ENCODE assay signal across 8 cellular contexts in genomic region chr22:27801197-27801615, GRCh38. TPM values are rescaled to one million over a fixed set of nuclear protein-coding genes. Genes with fewer than 3 reads are reported as not detected.
DNase-seq lines count a peak whose midpoint lies in the region; TF ChIP-seq lines count a peak whose summit lies in the region.

No MANE protein-coding gene starts in this region.

- H3K27ac Mint-ChIP-seq in activated CD4-positive, alpha-beta T cell treated with anti-CD3 and anti-CD28 coated beads, Interleukin-2, amount 10 ng/mL, durations not matched to agents 24 days and 14 days, result no peak overlapping the region
- H3K27ac Mint-ChIP-seq in endodermal cell, result no peak overlapping the region

- H3K9me3 ChIP-seq in endodermal cell (ENCODE audit: control insufficient read depth, low read length), result no peaks in the 10 kb centered on the region
- H3K9me3 ChIP-seq in muscle layer of duodenum (ENCODE audit: control insufficient read depth in 1 of 2, low read length in 2 of 2), result no peaks in the 10 kb centered on the region
- no peaks in the 10 kb centered on the region for H3K9me3 ChIP-seq in tibial nerve

- no peaks in the 10 kb centered on the region for H3K9me3 Mint-ChIP-seq in activated CD4-positive, alpha-beta T cell treated with anti-CD3 and anti-CD28 coated beads, Interleukin-2, amount 10 ng/mL, durations not matched to agents 24 days and 14 days
- H3K9me3 Mint-ChIP-seq in endodermal cell, result no peaks in the 10 kb centered on the region

- H3K4me3 ChIP-seq in endodermal cell (ENCODE audit: low read length) (peak overlapping the region; percentile 83), muscle layer of duodenum (ENCODE audit: low read depth in 1 of 2, low read length in 2 of 2) (peak overlapping the region; percentile 56 to 90), tibial nerve (peak overlapping the region; percentile 66 to 87 (median 82))

- peaks cover 8% of the 10 kb centered on the region for H3K4me1 Mint-ChIP-seq in activated CD4-positive, alpha-beta T cell treated with anti-CD3 and anti-CD28 coated beads, Interleukin-2, amount 10 ng/mL, durations not matched to agents 24 days and 14 days
- peaks cover 25% of the 10 kb centered on the region for H3K4me1 Mint-ChIP-seq in endodermal cell

- TF ChIP-seq POLR2A in tibial nerve (IDR thresholded peaks at IDR 0.05), result no peak

- peak; percentile 40 for DNase-seq in NCI-H748 (lab: John Stamatoyannopoulos, UW; ENCODE audit: unreplicated experiment)
- no peak for DNase-seq in NCI-H748 treated with DMSO at 0.1 percent for 48 hours (lab: John Stamatoyannopoulos, UW)
- DNase-seq in activated CD4-positive, alpha-beta T cell treated with anti-CD3 and anti-CD28 coated beads, Interleukin-2, amount 10 ng/mL, durations not matched to agents 24 days and 14 days, result peak; percentile 77
- peak; percentile 84 for DNase-seq in endodermal cell
- no peak for DNase-seq in tibial nerve (ENCODE audit: low spot score in 2 of 2)
- DNase-seq in ureter (ENCODE audit: low spot score), result no peak
- DNase-seq in NCI-H526 treated with DMSO at 0.1 percent for 48 hours (lab: John Stamatoyannopoulos, UW), result no peak

- no peaks in the 10 kb centered on the region for H3K36me3 Mint-ChIP-seq in activated CD4-positive, alpha-beta T cell treated with anti-CD3 and anti-CD28 coated beads, Interleukin-2, amount 10 ng/mL, durations not matched to agents 24 days and 14 days (ENCODE audit: low read depth)
- H3K36me3 Mint-ChIP-seq in endodermal cell (ENCODE audit: low read depth), result peaks cover 7% of the 10 kb centered on the region

- no peaks in the 10 kb centered on the region for H3K4me1 ChIP-seq in endodermal cell (ENCODE audit: control insufficient read depth, insufficient read depth, low read length)
- H3K4me1 ChIP-seq in muscle layer of duodenum (ENCODE audit: control insufficient read depth in 1 of 2, insufficient read depth in 2 of 2, low read length in 2 of 2), result peaks cover 0 to 31% of the 10 kb centered on the region in 2 donors
- peaks cover 0 to 53% (median 16%) of the 10 kb centered on the region in 4 donors for H3K4me1 ChIP-seq in tibial nerve

- intact Hi-C loops in activated CD4-positive, alpha-beta T cell treated with anti-CD3 and anti-CD28 coated beads, Interleukin-2, amount 10 ng/mL, durations not matched to agents 24 days and 14 days (cut with micrococcal nuclease), result loop anchor here (5.0 kb wide), 1 partner anchor 1044 kb away; no protein-coding TSS in a partner anchor

- H3K27ac ChIP-seq in endodermal cell (ENCODE audit: low read depth, low read length) (peak overlapping the region; percentile 98), muscle layer of duodenum (ENCODE audit: low read length) (no peak overlapping the region), tibial nerve (peak overlapping the region; percentile 67 to 87 (median 74))

- 1% methylated on average over 51 of the region's 58 CpGs; no CpG with 5 or more reads in 1 of the 2 experiments for WGBS in endodermal cell (ENCODE audit: insufficient coverage in 1 of 2, insufficient read length in 1 of 2), 2 experiments
- WGBS in tibial nerve, 2 donors, result 0 to 1% methylated on average over 4 to 35 of the region's 58 CpGs

- TF ChIP-seq EP300 in tibial nerve (IDR thresholded peaks at IDR 0.05), result no peak

- H3K27me3 Mint-ChIP-seq in activated CD4-positive, alpha-beta T cell treated with anti-CD3 and anti-CD28 coated beads, Interleukin-2, amount 10 ng/mL, durations not matched to agents 24 days and 14 days, result peaks cover 37% of the 10 kb centered on the region
- H3K27me3 Mint-ChIP-seq in endodermal cell (ENCODE audit: insufficient read depth), result peaks cover 64% of the 10 kb centered on the region

- H3K36me3 ChIP-seq in endodermal cell (ENCODE audit: control insufficient read depth, insufficient read depth, low read length) (no peaks in the 10 kb centered on the region), muscle layer of duodenum (ENCODE audit: control insufficient read depth in 1 of 2, insufficient read depth in 2 of 2, low read length in 2 of 2) (no peaks in the 10 kb centered on the region), tibial nerve (peaks cover 0 to 18% (median 0%) of the 10 kb centered on the region in 3 donors)

- TF ChIP-seq CTCF in endodermal cell (conservative IDR thresholded peaks at IDR 0.05) (no peak), tibial nerve (IDR thresholded peaks at IDR 0.05) (peak in 1 of 5 experiments; percentile 35)

- H3K4me3 Mint-ChIP-seq in activated CD4-positive, alpha-beta T cell treated with anti-CD3 and anti-CD28 coated beads, Interleukin-2, amount 10 ng/mL, durations not matched to agents 24 days and 14 days, result peak overlapping the region; percentile 78
- peak overlapping the region; percentile 67 for H3K4me3 Mint-ChIP-seq in endodermal cell

- peak overlapping the region; percentile 66 for H3K9ac ChIP-seq in endodermal cell (ENCODE audit: extremely low read depth, low read length, poor library complexity, severe bottlenecking)

- H3K27me3 ChIP-seq in endodermal cell (ENCODE audit: control insufficient read depth, insufficient read depth, low read length, poor library complexity, severe bottlenecking) (peaks cover 65% of the 10 kb centered on the region), muscle layer of duodenum (ENCODE audit: low read depth, low read length) (no peaks in the 10 kb centered on the region), tibial nerve (peaks cover 0 to 17% of the 10 kb centered on the region in 2 donors)

RNA-seq across cellular contexts. Expression of gene MN1, which starts 0.3 kb away (rescaled TPM):
- 0.05 and 0.23 TPM in 2 replicates for total RNA-seq in activated CD4-positive, alpha-beta T cell treated with anti-CD3 and anti-CD28 coated beads, Interleukin-2, amount 10 ng/mL, durations not matched to agents 24 days and 14 days
- total RNA-seq in endodermal cell (10 to 100 TPM in 1 of 2 donors, 1 to 10 TPM in 1; 4.4 to 17.8 TPM), tibial nerve (1 to 10 TPM; 3.9 to 8.2 (median 6.0) TPM), ureter (3.3 TPM)
- polyA plus RNA-seq in endodermal cell (2013, experiment 1 of 2), result 41.5 TPM
- 44.1 TPM for polyA plus RNA-seq in endodermal cell (2013, experiment 2 of 2)

Comparison
In these comparisons a context has a peak if more than half of its experiments do, and no peak if none do; other contexts are left out.
1. DNase-seq: peak in NCI-H748 (single experiment), activated CD4-positive, alpha-beta T cell treated with anti-CD3 and anti-CD28 coated beads, Interleukin-2, amount 10 ng/mL, durations not matched to agents 24 days and 14 days (single experiment) and endodermal cell (single experiment); none in NCI-H748 treated with DMSO at 0.1 percent for 48 hours (single experiment), tibial nerve (0 of 2), ureter (single experiment) and NCI-H526 treated with DMSO at 0.1 percent for 48 hours (single experiment).
2. Peak in every context shown above with its lines, with median percentiles within 50 percentile points of each other: H3K4me3 ChIP-seq.